Comparison of ENCODE assay signal across 8 cellular contexts in the genomic region with DNA sequence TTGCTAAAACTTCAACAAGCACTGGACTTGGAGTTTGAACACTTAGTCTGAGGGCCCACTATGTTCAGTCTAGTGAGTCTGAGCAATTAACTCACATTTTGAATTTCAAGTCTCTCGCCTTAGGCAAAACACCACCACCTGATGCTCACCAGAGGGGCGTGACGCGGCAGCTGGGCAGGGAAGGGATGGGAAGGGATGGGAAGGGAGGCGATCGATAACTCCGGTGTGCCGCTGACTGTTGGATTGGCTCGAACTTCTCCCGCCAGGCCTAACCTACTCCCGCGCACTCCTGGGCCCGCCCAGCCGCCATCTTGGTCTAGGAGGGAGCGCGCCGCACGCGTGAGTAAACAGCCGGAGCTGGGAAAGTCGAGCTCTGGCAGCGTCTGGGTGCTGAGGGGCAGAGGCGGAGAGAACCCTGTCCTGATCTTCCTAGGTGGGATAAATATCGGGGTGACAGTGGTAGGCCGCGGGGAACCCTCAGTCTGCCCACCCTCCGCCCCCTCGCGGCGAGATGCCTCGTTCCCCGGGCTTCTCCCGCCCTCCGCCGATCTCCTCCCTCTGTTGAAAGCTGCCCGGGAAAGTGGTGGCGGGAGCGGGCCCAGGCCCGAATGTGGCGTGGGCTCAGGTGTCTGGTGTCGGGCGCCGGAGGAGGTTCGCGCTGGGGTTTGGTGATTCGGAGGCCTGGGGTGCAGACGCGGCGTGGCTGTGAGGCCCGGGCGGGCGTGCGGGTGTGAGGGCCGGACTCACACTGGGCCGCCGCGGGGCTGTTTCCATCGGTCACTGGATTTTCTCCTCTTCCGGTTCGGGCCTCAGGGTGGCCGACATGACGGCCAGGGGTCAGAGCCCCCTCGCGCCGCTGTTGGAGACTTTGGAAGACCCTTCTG. TPM values are rescaled to one million over a fixed set of nuclear protein-coding genes. Genes with fewer than 3 reads are reported as not detected.
DNase-seq lines count a peak whose midpoint lies in the region; ATAC-seq, FAIRE-seq and TF ChIP-seq lines count a peak whose summit lies in the region.

A gene with protein sequence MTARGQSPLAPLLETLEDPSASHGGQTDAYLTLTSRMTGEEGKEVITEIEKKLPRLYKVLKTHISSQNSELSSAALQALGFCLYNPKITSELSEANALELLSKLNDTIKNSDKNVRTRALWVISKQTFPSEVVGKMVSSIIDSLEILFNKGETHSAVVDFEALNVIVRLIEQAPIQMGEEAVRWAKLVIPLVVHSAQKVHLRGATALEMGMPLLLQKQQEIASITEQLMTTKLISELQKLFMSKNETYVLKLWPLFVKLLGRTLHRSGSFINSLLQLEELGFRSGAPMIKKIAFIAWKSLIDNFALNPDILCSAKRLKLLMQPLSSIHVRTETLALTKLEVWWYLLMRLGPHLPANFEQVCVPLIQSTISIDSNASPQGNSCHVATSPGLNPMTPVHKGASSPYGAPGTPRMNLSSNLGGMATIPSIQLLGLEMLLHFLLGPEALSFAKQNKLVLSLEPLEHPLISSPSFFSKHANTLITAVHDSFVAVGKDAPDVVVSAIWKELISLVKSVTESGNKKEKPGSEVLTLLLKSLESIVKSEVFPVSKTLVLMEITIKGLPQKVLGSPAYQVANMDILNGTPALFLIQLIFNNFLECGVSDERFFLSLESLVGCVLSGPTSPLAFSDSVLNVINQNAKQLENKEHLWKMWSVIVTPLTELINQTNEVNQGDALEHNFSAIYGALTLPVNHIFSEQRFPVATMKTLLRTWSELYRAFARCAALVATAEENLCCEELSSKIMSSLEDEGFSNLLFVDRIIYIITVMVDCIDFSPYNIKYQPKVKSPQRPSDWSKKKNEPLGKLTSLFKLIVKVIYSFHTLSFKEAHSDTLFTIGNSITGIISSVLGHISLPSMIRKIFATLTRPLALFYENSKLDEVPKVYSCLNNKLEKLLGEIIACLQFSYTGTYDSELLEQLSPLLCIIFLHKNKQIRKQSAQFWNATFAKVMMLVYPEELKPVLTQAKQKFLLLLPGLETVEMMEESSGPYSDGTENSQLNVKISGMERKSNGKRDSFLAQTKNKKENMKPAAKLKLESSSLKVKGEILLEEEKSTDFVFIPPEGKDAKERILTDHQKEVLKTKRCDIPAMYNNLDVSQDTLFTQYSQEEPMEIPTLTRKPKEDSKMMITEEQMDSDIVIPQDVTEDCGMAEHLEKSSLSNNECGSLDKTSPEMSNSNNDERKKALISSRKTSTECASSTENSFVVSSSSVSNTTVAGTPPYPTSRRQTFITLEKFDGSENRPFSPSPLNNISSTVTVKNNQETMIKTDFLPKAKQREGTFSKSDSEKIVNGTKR (N-terminal part only) (plus strand): TSS at position 302 of the 884 bp plus-strand sequence. CDS start 522 bp downstream, at position 824.

- dilution Hi-C loops in endothelial cell of umbilical vein (cut with MboI; ENCODE audit: extremely low pct_ligation_motif_present, low sequenced_read_pairs) = no loop called here

- no peaks in the 10 kb centered on the region for H3F3A ChIP-seq in OCI-LY1 (ENCODE audit: insufficient read depth, low read length)

- TF ChIP-seq POLR2A in endothelial cell of umbilical vein (IDR thresholded peaks at IDR 0.05; ENCODE audit: low read depth, low read length) = peak; percentile 77

- DNase-seq in DMS 273 (lab: John Stamatoyannopoulos, UW; ENCODE audit: unreplicated experiment) (peak; percentile 98), endothelial cell of umbilical vein (ENCODE audit: low read depth, low spot score) (peak; percentile 90), middle frontal gyrus (ENCODE audit: extremely low spot score, low spot score) (peak; percentile 74)
- peak; percentile 79 for DNase-seq in activated CD8-positive, alpha-beta memory T cell treated with anti-CD3 and anti-CD28 coated beads, Interleukin-2, amount 50 U/mL, for 4 hours
- peak; percentile 75 to 76 for DNase-seq in stimulated activated CD8-positive, alpha-beta memory T cell treated with anti-CD3 and anti-CD28 coated beads, Interleukin-2, amount 100 ng/mL, for 48 hours (ENCODE audit: low read depth in 2 of 2)

- CTCF ChIA-PET in endothelial cell of umbilical vein (lab: Charles Lee) = interaction anchor here (0.6 to 1.4 kb wide), 16 partner anchors 9 to 1211 kb away, joined by 3 to 14 read pairs (median 4); partner anchors contain the start of genes NMI and RBM43

- no peaks in the 10 kb centered on the region for H3K9me1 ChIP-seq in endothelial cell of umbilical vein (replicated peaks; ENCODE audit: control insufficient read depth, extremely low read depth, insufficient read depth, low read length)

- H3K4me2 ChIP-seq in OCI-LY1 (ENCODE audit: low read length) = peak within 1 kb of the TSS; percentile 89
- H3K4me2 ChIP-seq in endothelial cell of umbilical vein (ENCODE audit: insufficient read depth, low read length) = peak within 1 kb of the TSS; percentile 93

- TF ChIP-seq CTCF in OCI-LY1 (IDR thresholded peaks at IDR 0.05; ENCODE audit: low read length) = peak; percentile 56
- peak; percentile 50 to 79 for TF ChIP-seq CTCF in endothelial cell of umbilical vein (IDR thresholded peaks at IDR 0.05; ENCODE audit: extremely low read depth in 1 of 2, insufficient read depth in 1 of 2, low read depth in 1 of 2, low read length in 2 of 2)

- no peaks in the 10 kb centered on the region for H3K9me2 ChIP-seq in OCI-LY1 (ENCODE audit: low read depth, low read length)

- H3K36me3 ChIP-seq in HUES6 (ENCODE audit: control insufficient read depth, insufficient read depth, low read length) = peaks cover 34% of the 10 kb centered on the region
- peaks cover 36% of the 10 kb centered on the region for H3K36me3 ChIP-seq in OCI-LY1 (ENCODE audit: insufficient read depth, low read length)
- H3K36me3 ChIP-seq in endothelial cell of umbilical vein (ENCODE audit: control insufficient read depth in 2 of 2, extremely low read depth in 1 of 2, insufficient read depth in 2 of 2, low read length in 2 of 2) = peaks cover 2 to 12% of the 10 kb centered on the region in 2 experiments

- TSS peak; percentile 59 for BruUV-seq in endothelial cell of umbilical vein (replicated peaks; lab: Mats Ljungman, UMichigan)

- H3K4me1 ChIP-seq in HUES6 (ENCODE audit: control insufficient read depth, insufficient read depth, low read length) (0 out of 2 replicates have a peak, but pooled peaks cover 2% of the 10 kb centered on the region), OCI-LY1 (ENCODE audit: insufficient read depth, low read length, severe bottlenecking) (peaks cover 15% of the 10 kb centered on the region), endothelial cell of umbilical vein (ENCODE audit: control insufficient read depth, extremely low read depth, insufficient read depth, low read length) (peaks cover 7% of the 10 kb centered on the region)

- peak within 1 kb of the TSS; percentile 96 for H3K4me3 ChIP-seq in HUES6 (ENCODE audit: low read depth, low read length)
- peak within 1 kb of the TSS; percentile 96 for H3K4me3 ChIP-seq in OCI-LY1 (ENCODE audit: low read depth, low read length, poor library complexity, severe bottlenecking)
- H3K4me3 ChIP-seq in endothelial cell of umbilical vein (replicated peaks in 1 of 3; ENCODE audit: insufficient read depth in 1 of 3, low read depth in 1 of 3, low read length in 3 of 3) = peak within 1 kb of the TSS; percentile 89 to 100 (median 97)

- no peaks in the 10 kb centered on the region for H4K20me1 ChIP-seq in OCI-LY1 (ENCODE audit: insufficient read depth, low read length)
- H4K20me1 ChIP-seq in endothelial cell of umbilical vein (replicated peaks; ENCODE audit: control insufficient read depth, extremely low read depth, insufficient read depth, low read length) = no peaks in the 10 kb centered on the region

- H3K9ac ChIP-seq in HUES6 (ENCODE audit: low read length) (peak within 1 kb of the TSS; percentile 97), OCI-LY1 (ENCODE audit: low read length) (peak within 1 kb of the TSS; percentile 86), endothelial cell of umbilical vein (replicated peaks; ENCODE audit: extremely low read depth, insufficient read depth, low read length) (peak within 1 kb of the TSS; percentile 97)

- H3K27ac ChIP-seq in HUES6 (ENCODE audit: low read depth, low read length) (peak within 1 kb of the TSS; percentile 93), OCI-LY1 (ENCODE audit: low read depth, low read length, poor library complexity, severe bottlenecking) (peak within 1 kb of the TSS; percentile 77), endothelial cell of umbilical vein (ENCODE audit: insufficient read depth, low read depth, low read length) (peak within 1 kb of the TSS; percentile 60)

- peak; percentile 93 for ATAC-seq in GM21423 (IDR thresholded peaks at IDR 0.05; ENCODE audit: unreplicated experiment)

- peaks cover 19% of the 10 kb centered on the region for H3K79me2 ChIP-seq in OCI-LY1 (ENCODE audit: insufficient read depth, low read length)
- peaks cover 40% of the 10 kb centered on the region for H3K79me2 ChIP-seq in endothelial cell of umbilical vein (ENCODE audit: control insufficient read depth, insufficient read depth, low read length)

- FAIRE-seq in endothelial cell of umbilical vein (lab: Jason Lieb, UNC) = peak; percentile 94

- POLR2A ChIA-PET in endothelial cell of umbilical vein (lab: Charles Lee) = no interaction called here

- no peaks in the 10 kb centered on the region for H3K27me3 ChIP-seq in HUES6 (ENCODE audit: control insufficient read depth, insufficient read depth, low read length)
- no peaks in the 10 kb centered on the region for H3K27me3 ChIP-seq in OCI-LY1 (ENCODE audit: insufficient read depth, low read length)
- H3K27me3 ChIP-seq in endothelial cell of umbilical vein (ENCODE audit: control insufficient read depth in 2 of 2, insufficient read depth in 2 of 2, low read length in 2 of 2) = no peaks in the 10 kb centered on the region

- peak within 1 kb of the TSS; percentile 95; the same call in 1 of the 2 replicates for H2AFZ ChIP-seq in OCI-LY1 (ENCODE audit: low read length)
- H2AFZ ChIP-seq in endothelial cell of umbilical vein (ENCODE audit: low read depth, low read length) = peak within 1 kb of the TSS; percentile 82

- H3K9me3 ChIP-seq in HUES6 (ENCODE audit: control insufficient read depth, insufficient read depth, low read depth, low read length) = no peaks in the 10 kb centered on the region
- no peaks in the 10 kb centered on the region for H3K9me3 ChIP-seq in OCI-LY1 (ENCODE audit: low read length)
- no peaks in the 10 kb centered on the region for H3K9me3 ChIP-seq in endothelial cell of umbilical vein (replicated peaks; ENCODE audit: control insufficient read depth, insufficient read depth, low read length)

- intact Hi-C loops in endothelial cell of umbilical vein (cut with micrococcal nuclease) = loop anchor here (1.0 to 5.0 kb wide), 3 partner anchors 58 to 149 kb away; partner anchors contain the start of genes NMI and RBM43

RNA-seq across cellular contexts. Expression of the gene that starts here (rescaled TPM):
- 43.7 and 55.3 TPM in 2 replicates for total RNA-seq in endothelial cell of umbilical vein
- 3.1 and 5.1 TPM in 2 replicates for polyA plus RNA-seq in endothelial cell of umbilical vein
- polyA plus RNA-seq in endothelial cell of umbilical vein (2011; cell fraction: cytosol; rRNA removed) = 4.3 and 4.9 TPM in 2 replicates
- 21.1 and 28.8 TPM in 2 replicates for polyA plus RNA-seq in endothelial cell of umbilical vein (2011; cell fraction: nucleus; rRNA removed)
- polyA plus RNA-seq in endothelial cell of umbilical vein (2012) = 13.8 and 19.0 TPM in 2 replicates
- polyA minus RNA-seq in endothelial cell of umbilical vein = 50.4 and 60.0 TPM in 2 replicates
- 28.2 TPM for polyA minus RNA-seq in endothelial cell of umbilical vein (2011; cell fraction: cytosol; rRNA and poly(A)+ RNA removed)
- 62.4 and 110 TPM in 2 replicates for polyA minus RNA-seq in endothelial cell of umbilical vein (2011; cell fraction: nucleus; rRNA and poly(A)+ RNA removed)

Comparison
In these comparisons a context has a peak if more than half of its experiments do, and no peak if none do; other contexts are left out.
1. Peak in every context shown above with its lines: DNase-seq, ATAC-seq, H3K4me3 ChIP-seq and H3K27ac ChIP-seq.